13 cellular contexts compared by ENCODE assay signal in genomic region chr6:111494951-111495350, GRCh38.
"Had no signal": no experiment of that assay in that cellular context is flagged by ENCODE, and none has a peak within 500 bp of the region (broad histone marks: within the 10 kb centered on the region; RNA-seq: fewer than 3 reads in every experiment).

No MANE protein-coding gene starts in this region.

- H3K27me3 Mint-ChIP-seq: dendritic cell treated with granulocyte-macrophage colony-stimulating factor and Interleukin-4, amounts not matched to agents 40 ng/mL and 50 ng/mL, for 4 days had no signal

- H3K36me3 ChIP-seq: ovary had no signal

- H3K27ac ChIP-seq: ovary had no signal

- H3K4me1 Mint-ChIP-seq: natural killer cell had no signal

- H3K9me3 Mint-ChIP-seq: dendritic cell treated with granulocyte-macrophage colony-stimulating factor and Interleukin-4, amounts not matched to agents 40 ng/mL and 50 ng/mL, for 4 days; natural killer cell; neural crest cell had no signal

- H3K9me3 ChIP-seq: ovary had no signal

- H3K4me3 ChIP-seq: ovary had no signal

- ATAC-seq: natural killer cell, right cardiac atrium had no signal

- H3K4me3 Mint-ChIP-seq: dendritic cell treated with granulocyte-macrophage colony-stimulating factor and Interleukin-4, amounts not matched to agents 40 ng/mL and 50 ng/mL, for 4 days; natural killer cell; neural crest cell had no signal

- DNase-seq: foreskin melanocyte; head of caudate nucleus; hippocampal formation; kidney glomerular epithelial cell; natural killer cell; ovary; right cardiac atrium; small intestine; stimulated activated CD4-positive, alpha-beta T cell treated with anti-CD3 and anti-CD28 coated beads, Interleukin-12 subunit alpha, Interleukin-12 subunit beta, amount 100 ng/mL, for 4 hours; stimulated activated naive CD4-positive, alpha-beta T cell; trophoblast cell had no signal

- H3K36me3 Mint-ChIP-seq: natural killer cell had no signal

- H3K27ac Mint-ChIP-seq: dendritic cell treated with granulocyte-macrophage colony-stimulating factor and Interleukin-4, amounts not matched to agents 40 ng/mL and 50 ng/mL, for 4 days; natural killer cell had no signal

- H3K27me3 ChIP-seq: ovary had no signal
